ENCODE assay signal across 1 cellular context in the genomic region with DNA sequence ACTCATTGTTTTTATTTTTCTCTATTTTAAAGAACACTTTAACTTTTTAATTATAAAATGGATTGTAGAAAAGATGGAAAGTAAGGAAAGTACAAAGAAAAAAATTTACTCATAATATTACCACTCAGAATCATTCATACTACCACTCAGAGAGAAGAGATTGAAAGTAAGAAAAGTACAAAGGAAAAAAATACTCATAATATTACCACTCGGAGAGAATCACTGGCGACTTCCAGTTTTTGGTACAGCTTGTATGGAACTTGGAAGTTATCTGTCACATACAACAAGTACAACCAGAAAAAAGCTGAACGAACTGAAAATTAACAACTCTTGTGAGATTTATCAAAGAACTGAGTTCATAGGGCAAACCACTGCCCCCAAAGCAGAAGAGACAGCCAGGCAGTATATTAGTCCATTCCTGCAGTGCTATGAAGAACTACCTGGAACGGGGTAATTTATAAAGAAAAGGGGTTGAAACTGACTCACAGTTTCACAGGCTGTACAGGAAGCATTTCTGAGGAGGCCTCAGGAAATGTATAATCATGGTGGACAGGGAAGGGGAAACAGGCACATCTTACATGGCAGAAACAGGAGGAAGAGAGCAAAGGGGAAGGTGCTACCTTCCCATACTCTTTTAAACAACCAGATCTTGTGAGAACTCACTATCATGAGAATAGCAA.
TF ChIP-seq lines count a peak whose summit lies in the region.

No MANE protein-coding gene starts in this region.

TF ChIP-seq in H1, 55 proteins besides CTCF, POLR2A, EP300 and RAD21:
- TF ChIP-seq BCL11A (IDR thresholded peaks at IDR 0.05; ENCODE audit: low read depth in 2 of 2, low read length in 2 of 2) (no peak), POU5F1 (IDR thresholded peaks at IDR 0.05; ENCODE audit: low read depth, low read length) (no peak), SIX5 (IDR thresholded peaks at IDR 0.05; ENCODE audit: low read depth, low read length) (no peak), EGR1 (IDR thresholded peaks at IDR 0.05; ENCODE audit: borderline replicate concordance, low read depth, low read length) (no peak), TBP (IDR thresholded peaks at IDR 0.05; ENCODE audit: low read depth, low read length) (no peak), RNF2 (IDR thresholded peaks at IDR 0.05; ENCODE audit: borderline replicate concordance, low read depth, low read length, missing control alignments, poor library complexity, severe bottlenecking) (no peak), SRF (IDR thresholded peaks at IDR 0.05; ENCODE audit: low read depth, low read length) (no peak), NRF1 (IDR thresholded peaks at IDR 0.05; ENCODE audit: low read depth, low read length) (no peak), BRCA1 (IDR thresholded peaks at IDR 0.05; ENCODE audit: low read depth, low read length) (no peak), ASH2L (IDR thresholded peaks at IDR 0.05; ENCODE audit: low read length) (no peak), FOSL1 (IDR thresholded peaks at IDR 0.05; ENCODE audit: insufficient read depth, low read depth, low read length) (no peak), NANOG (IDR thresholded peaks at IDR 0.05; ENCODE audit: insufficient read depth, low read depth, low read length, poor library complexity, severe bottlenecking) (no peak), TAF1 (IDR thresholded peaks at IDR 0.05; ENCODE audit: low read depth, low read length) (no peak), CBX8 (IDR thresholded peaks at IDR 0.05; ENCODE audit: borderline replicate concordance, low read depth, low read length) (no peak), GABPA (IDR thresholded peaks at IDR 0.05; ENCODE audit: borderline replicate concordance, insufficient read depth, low read length) (no peak), TEAD4 (IDR thresholded peaks at IDR 0.05; ENCODE audit: low read depth, low read length) (no peak), RBBP5 (IDR thresholded peaks at IDR 0.05; ENCODE audit: borderline replicate concordance, low read depth, low read length) (no peak), PHF8 (conservative IDR thresholded peaks at IDR 0.05; ENCODE audit: low read depth, low read length) (no peak)
- TF ChIP-seq, protein P1, sequence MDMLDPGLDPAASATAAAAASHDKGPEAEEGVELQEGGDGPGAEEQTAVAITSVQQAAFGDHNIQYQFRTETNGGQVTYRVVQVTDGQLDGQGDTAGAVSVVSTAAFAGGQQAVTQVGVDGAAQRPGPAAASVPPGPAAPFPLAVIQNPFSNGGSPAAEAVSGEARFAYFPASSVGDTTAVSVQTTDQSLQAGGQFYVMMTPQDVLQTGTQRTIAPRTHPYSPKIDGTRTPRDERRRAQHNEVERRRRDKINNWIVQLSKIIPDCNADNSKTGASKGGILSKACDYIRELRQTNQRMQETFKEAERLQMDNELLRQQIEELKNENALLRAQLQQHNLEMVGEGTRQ (IDR thresholded peaks at IDR 0.05; ENCODE audit: low read length), result no peak
- TF ChIP-seq, protein P2, sequence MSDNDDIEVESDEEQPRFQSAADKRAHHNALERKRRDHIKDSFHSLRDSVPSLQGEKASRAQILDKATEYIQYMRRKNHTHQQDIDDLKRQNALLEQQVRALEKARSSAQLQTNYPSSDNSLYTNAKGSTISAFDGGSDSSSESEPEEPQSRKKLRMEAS (IDR thresholded peaks at IDR 0.05), result no peak
